4 cellular contexts compared by ENCODE assay signal in the genomic region with DNA sequence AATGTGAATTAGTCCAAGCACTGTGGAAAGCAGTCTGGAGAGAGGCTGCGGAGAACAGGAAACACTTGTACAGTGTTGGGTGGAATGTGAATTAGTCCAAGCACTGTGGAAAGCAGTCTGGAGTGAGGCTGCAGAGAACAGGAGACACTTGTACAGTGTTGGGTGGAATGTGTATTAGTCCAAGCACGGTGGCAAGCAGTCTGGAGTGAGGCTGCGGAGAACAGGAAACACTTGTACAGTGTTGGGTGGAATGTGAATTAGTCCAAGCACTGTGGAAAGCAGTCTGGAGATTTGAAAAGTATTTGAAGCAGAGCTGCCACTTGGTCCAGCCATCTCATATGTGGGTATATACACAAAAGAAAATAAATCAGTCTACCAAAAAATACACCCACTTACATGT.
A peak's percentile ranks its signal among the peaks of the same experiment; 100 is the strongest.
DNase-seq lines count a peak whose midpoint lies in the region; ATAC-seq and TF ChIP-seq lines count a peak whose summit lies in the region.
"Not testable (repeated sequence)": the region's sequence is repeated elsewhere in the genome, so short reads cannot be mapped to it uniquely, and the experiment has no call there.

No MANE protein-coding gene starts in this region.

- not testable (repeated sequence) for H3K4me3 Mint-ChIP-seq in natural killer cell treated with Interleukin-12 subunit alpha and Interleukin-12 subunit beta and Interleukin-15 and Interleukin-18, amount 100 ng/mL, for 72 hours

- H3K36me3 ChIP-seq in lower lobe of right lung, upper lobe of right lung: not testable (repeated sequence)

- not testable (repeated sequence) for H3K9me3 Mint-ChIP-seq in natural killer cell treated with Interleukin-12 subunit alpha and Interleukin-12 subunit beta and Interleukin-15 and Interleukin-18, amount 100 ng/mL, for 72 hours

- H3K4me1 Mint-ChIP-seq in natural killer cell treated with Interleukin-12 subunit alpha and Interleukin-12 subunit beta and Interleukin-15 and Interleukin-18, amount 100 ng/mL, for 72 hours (ENCODE audit: low read depth in 2 of 2): not testable (repeated sequence)

- not testable (repeated sequence) for H3K4me1 ChIP-seq in lower lobe of right lung, upper lobe of right lung

- H3K27ac Mint-ChIP-seq in natural killer cell treated with Interleukin-12 subunit alpha and Interleukin-12 subunit beta and Interleukin-15 and Interleukin-18, amount 100 ng/mL, for 72 hours: not testable (repeated sequence)

- H3K27me3 Mint-ChIP-seq in natural killer cell treated with Interleukin-12 subunit alpha and Interleukin-12 subunit beta and Interleukin-15 and Interleukin-18, amount 100 ng/mL, for 72 hours: not testable (repeated sequence)

- DNase-seq in lower lobe of right lung, upper lobe of right lung: not testable (repeated sequence)
- peak; percentile 10 for DNase-seq in natural killer cell treated with Interleukin-12 subunit alpha and Interleukin-12 subunit beta and Interleukin-15 and Interleukin-18, amount 100 ng/mL, for 72 hours (ENCODE audit: low spot score)
- DNase-seq in stimulated activated CD8-positive, alpha-beta memory T cell treated with anti-CD3 and anti-CD28 coated beads, Interleukin-4, amount 100 ng/mL, for 48 hours: peak; percentile 3

- intact Hi-C loops in lower lobe of right lung (cut with DNase I); upper lobe of right lung (cut with DNase I): not testable (repeated sequence)

- H3K36me3 Mint-ChIP-seq in natural killer cell treated with Interleukin-12 subunit alpha and Interleukin-12 subunit beta and Interleukin-15 and Interleukin-18, amount 100 ng/mL, for 72 hours: not testable (repeated sequence)

- not testable (repeated sequence) for H3K4me3 ChIP-seq in lower lobe of right lung, upper lobe of right lung

- not testable (repeated sequence) for H3K27ac ChIP-seq in lower lobe of right lung, upper lobe of right lung

- not testable (repeated sequence) for TF ChIP-seq CTCF in lower lobe of right lung (IDR thresholded peaks at IDR 0.05); upper lobe of right lung (IDR thresholded peaks at IDR 0.05)

- not testable (repeated sequence) for H3K27me3 ChIP-seq in lower lobe of right lung (ENCODE audit: low read depth); upper lobe of right lung

- not testable (repeated sequence) for H3K9me3 ChIP-seq in lower lobe of right lung, upper lobe of right lung

- ATAC-seq in lower lobe of right lung (peak; percentile 19 to 51), upper lobe of right lung (peak; percentile 57)
- ATAC-seq in natural killer cell treated with Interleukin-12 subunit alpha and Interleukin-12 subunit beta and Interleukin-15 and Interleukin-18, amount 100 ng/mL, for 72 hours: not testable (repeated sequence)
